Comparison of ENCODE assay signal across 8 cellular contexts in the genomic region with DNA sequence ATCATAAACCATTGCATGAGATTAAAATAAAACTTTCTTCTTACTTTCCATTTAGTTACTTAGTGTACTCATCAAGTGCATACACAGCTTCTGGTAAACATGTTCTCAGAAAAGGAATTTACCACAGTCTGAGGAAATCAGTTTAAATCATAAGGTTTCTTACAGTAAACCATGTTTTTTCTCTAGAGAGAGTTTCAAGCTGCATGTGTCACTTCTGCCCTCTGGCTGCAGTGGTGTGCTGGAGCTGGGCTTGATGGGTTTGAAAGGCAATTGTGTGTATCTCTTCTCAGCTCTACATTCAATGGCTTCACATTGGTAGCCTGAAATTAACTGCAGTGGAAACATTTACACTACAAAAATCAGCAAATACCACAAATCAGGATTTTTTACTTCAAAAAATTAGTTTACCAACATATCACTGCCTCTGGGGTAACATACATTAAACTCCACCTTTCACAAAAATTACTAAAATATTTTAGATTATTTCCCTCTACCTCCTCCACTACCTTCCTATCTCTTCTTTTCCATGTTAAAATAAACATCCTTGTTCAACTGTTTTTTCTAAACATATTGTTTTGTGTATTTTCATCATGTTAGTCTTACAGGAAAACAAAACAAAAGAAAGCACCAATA.
DNase-seq lines count a peak whose midpoint lies in the region; ATAC-seq and TF ChIP-seq lines count a peak whose summit lies in the region.

No MANE protein-coding gene starts in this region.

- TF ChIP-seq CTCF in GM10266 (IDR thresholded peaks at IDR 0.05; ENCODE audit: control insufficient read depth, insufficient read depth, low read depth, missing control alignments) (peak; percentile 49), neural crest cell (conservative IDR thresholded peaks at IDR 0.05) (peak; percentile 66), thyroid gland (IDR thresholded peaks at IDR 0.05) (no peak), left lung (IDR thresholded peaks at IDR 0.05) (no peak)

- TF ChIP-seq POLR2A in thyroid gland (IDR thresholded peaks at IDR 0.05): no peak

- H3K27ac Mint-ChIP-seq in neural crest cell (ENCODE audit: unreplicated experiment): no peak overlapping the region

- no peaks in the 10 kb centered on the region for H3K27me3 Mint-ChIP-seq in neural crest cell (ENCODE audit: low read depth)

- H3K4me3 ChIP-seq in thyroid gland (replicated peaks in 1 of 3) (no peak overlapping the region), left lung (no peak overlapping the region)

- peaks cover 6% of the 10 kb centered on the region for H3K36me3 Mint-ChIP-seq in neural crest cell (ENCODE audit: low read depth)

- peaks cover 15% of the 10 kb centered on the region for H3K4me1 Mint-ChIP-seq in neural crest cell

- no peaks in the 10 kb centered on the region for H3K4me1 ChIP-seq in thyroid gland
- no peaks in the 10 kb centered on the region for H3K4me1 ChIP-seq in left lung

- ATAC-seq in GM21360 (IDR thresholded peaks at IDR 0.05; ENCODE audit: unreplicated experiment) (no peak), left lung (no peak)

- intact Hi-C loops in thyroid gland (cut with DNase I): no loop called here
- intact Hi-C loops in left lung (cut with DNase I): no loop called here

- no peaks in the 10 kb centered on the region for H3K9me3 ChIP-seq in thyroid gland
- H3K9me3 ChIP-seq in left lung: peaks cover 0 to 4% of the 10 kb centered on the region in 2 donors

- H3K27me3 ChIP-seq in thyroid gland: no peaks in the 10 kb centered on the region
- no peaks in the 10 kb centered on the region for H3K27me3 ChIP-seq in left lung

- H3K27ac ChIP-seq in thyroid gland (no peak overlapping the region), left lung (no peak overlapping the region)

- peaks cover 18% of the 10 kb centered on the region for H3K9me3 Mint-ChIP-seq in neural crest cell

- DNase-seq in GM10266 (ENCODE audit: extremely low spot score): peak; percentile 3
- DNase-seq in LoVo (ENCODE audit: low spot score): peak; percentile 25
- peak; percentile 51 for DNase-seq in dedifferentiated amniotic fluid mesenchymal stem cell (ENCODE audit: extremely low spot score)
- no peak for DNase-seq in neural crest cell (ENCODE audit: low read depth, low spot score)
- DNase-seq in thyroid gland: no peak
- no peak for DNase-seq in left lung
- no peak for DNase-seq in ureter (ENCODE audit: low spot score)

- H3K4me3 Mint-ChIP-seq in neural crest cell: no peak overlapping the region

- H3K36me3 ChIP-seq in thyroid gland: no peaks in the 10 kb centered on the region
- no peaks in the 10 kb centered on the region for H3K36me3 ChIP-seq in left lung

Comparison
In these comparisons a context has a peak if more than half of its experiments do, and no peak if none do; other contexts are left out.
1. DNase-seq: peak in GM10266 (single experiment), LoVo (single experiment) and dedifferentiated amniotic fluid mesenchymal stem cell (single experiment); none in neural crest cell (single experiment), thyroid gland (0 of 2), left lung (0 of 2) and ureter (single experiment).
2. CTCF ChIP-seq: peak in GM10266 (single experiment) and neural crest cell (single experiment); none in thyroid gland (0 of 6) and left lung (0 of 2).